1 cellular context compared by ENCODE assay signal in the genomic region with DNA sequence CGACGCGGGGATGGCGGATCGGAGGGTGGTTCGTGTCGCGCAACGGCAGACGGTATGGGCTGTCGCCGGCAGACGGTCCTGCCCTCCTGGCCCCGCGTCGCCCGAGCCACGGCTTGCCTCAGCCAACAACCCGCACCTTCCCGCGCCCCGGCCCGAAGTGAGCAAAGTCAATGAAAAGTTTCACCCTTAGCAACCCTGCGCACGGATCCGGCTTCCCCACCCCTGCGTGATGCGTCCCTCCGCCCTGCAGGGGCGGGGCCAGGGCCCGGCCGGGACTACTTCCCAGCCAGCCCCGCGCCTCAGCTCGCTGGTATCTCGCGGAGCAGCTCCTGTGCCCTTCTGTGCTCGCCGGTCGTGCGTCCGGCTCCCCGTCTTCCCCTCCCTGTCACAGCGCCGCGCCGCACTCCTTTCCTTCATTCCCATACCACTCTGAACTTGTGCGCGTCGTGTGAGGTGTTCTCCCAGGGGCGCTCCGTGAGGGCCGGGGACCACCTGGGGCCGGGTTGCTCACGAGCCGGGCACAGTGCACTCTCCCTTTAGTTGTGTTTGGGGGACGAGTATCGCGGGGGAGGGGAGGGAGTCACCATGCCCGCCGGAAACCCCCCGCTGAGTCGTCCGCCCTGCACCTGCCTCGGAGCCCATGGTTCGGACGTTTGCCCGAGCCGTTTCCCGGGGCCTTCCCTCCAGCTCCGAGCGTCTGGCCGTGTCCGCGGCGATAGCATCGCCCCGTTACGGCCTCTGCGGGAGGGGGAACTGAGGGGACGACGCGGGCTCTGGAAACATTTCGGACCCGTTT.
A peak's percentile ranks its signal among the peaks of the same experiment; 100 is the strongest.
TF ChIP-seq lines count a peak whose summit lies in the region.

Gene TOB2 (minus strand): TSS at position 163 of the 796 bp plus-strand sequence. CDS start 9,456 bp downstream, outside the sequence.

TF ChIP-seq in K562, 482 proteins besides CTCF, POLR2A, EP300 and RAD21 (continued from another document and continues in another):
- TF ChIP-seq, protein P1, sequence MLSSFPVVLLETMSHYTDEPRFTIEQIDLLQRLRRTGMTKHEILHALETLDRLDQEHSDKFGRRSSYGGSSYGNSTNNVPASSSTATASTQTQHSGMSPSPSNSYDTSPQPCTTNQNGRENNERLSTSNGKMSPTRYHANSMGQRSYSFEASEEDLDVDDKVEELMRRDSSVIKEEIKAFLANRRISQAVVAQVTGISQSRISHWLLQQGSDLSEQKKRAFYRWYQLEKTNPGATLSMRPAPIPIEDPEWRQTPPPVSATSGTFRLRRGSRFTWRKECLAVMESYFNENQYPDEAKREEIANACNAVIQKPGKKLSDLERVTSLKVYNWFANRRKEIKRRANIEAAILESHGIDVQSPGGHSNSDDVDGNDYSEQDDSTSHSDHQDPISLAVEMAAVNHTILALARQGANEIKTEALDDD (IDR thresholded peaks at IDR 0.05) = no peak
- no peak for TF ChIP-seq THRAP3 (IDR thresholded peaks at IDR 0.05; ENCODE audit: borderline replicate concordance)
- TF ChIP-seq, protein P2, sequence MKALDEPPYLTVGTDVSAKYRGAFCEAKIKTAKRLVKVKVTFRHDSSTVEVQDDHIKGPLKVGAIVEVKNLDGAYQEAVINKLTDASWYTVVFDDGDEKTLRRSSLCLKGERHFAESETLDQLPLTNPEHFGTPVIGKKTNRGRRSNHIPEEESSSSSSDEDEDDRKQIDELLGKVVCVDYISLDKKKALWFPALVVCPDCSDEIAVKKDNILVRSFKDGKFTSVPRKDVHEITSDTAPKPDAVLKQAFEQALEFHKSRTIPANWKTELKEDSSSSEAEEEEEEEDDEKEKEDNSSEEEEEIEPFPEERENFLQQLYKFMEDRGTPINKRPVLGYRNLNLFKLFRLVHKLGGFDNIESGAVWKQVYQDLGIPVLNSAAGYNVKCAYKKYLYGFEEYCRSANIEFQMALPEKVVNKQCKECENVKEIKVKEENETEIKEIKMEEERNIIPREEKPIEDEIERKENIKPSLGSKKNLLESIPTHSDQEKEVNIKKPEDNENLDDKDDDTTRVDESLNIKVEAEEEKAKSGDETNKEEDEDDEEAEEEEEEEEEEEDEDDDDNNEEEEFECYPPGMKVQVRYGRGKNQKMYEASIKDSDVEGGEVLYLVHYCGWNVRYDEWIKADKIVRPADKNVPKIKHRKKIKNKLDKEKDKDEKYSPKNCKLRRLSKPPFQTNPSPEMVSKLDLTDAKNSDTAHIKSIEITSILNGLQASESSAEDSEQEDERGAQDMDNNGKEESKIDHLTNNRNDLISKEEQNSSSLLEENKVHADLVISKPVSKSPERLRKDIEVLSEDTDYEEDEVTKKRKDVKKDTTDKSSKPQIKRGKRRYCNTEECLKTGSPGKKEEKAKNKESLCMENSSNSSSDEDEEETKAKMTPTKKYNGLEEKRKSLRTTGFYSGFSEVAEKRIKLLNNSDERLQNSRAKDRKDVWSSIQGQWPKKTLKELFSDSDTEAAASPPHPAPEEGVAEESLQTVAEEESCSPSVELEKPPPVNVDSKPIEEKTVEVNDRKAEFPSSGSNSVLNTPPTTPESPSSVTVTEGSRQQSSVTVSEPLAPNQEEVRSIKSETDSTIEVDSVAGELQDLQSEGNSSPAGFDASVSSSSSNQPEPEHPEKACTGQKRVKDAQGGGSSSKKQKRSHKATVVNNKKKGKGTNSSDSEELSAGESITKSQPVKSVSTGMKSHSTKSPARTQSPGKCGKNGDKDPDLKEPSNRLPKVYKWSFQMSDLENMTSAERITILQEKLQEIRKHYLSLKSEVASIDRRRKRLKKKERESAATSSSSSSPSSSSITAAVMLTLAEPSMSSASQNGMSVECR (CRISPR knock-in tag; IDR thresholded peaks at IDR 0.05) = peak; percentile 93
- TF ChIP-seq HEY1 (CRISPR knock-in tag; IDR thresholded peaks at IDR 0.05; ENCODE audit: borderline replicate concordance) = no peak
- TF ChIP-seq, protein P3, sequence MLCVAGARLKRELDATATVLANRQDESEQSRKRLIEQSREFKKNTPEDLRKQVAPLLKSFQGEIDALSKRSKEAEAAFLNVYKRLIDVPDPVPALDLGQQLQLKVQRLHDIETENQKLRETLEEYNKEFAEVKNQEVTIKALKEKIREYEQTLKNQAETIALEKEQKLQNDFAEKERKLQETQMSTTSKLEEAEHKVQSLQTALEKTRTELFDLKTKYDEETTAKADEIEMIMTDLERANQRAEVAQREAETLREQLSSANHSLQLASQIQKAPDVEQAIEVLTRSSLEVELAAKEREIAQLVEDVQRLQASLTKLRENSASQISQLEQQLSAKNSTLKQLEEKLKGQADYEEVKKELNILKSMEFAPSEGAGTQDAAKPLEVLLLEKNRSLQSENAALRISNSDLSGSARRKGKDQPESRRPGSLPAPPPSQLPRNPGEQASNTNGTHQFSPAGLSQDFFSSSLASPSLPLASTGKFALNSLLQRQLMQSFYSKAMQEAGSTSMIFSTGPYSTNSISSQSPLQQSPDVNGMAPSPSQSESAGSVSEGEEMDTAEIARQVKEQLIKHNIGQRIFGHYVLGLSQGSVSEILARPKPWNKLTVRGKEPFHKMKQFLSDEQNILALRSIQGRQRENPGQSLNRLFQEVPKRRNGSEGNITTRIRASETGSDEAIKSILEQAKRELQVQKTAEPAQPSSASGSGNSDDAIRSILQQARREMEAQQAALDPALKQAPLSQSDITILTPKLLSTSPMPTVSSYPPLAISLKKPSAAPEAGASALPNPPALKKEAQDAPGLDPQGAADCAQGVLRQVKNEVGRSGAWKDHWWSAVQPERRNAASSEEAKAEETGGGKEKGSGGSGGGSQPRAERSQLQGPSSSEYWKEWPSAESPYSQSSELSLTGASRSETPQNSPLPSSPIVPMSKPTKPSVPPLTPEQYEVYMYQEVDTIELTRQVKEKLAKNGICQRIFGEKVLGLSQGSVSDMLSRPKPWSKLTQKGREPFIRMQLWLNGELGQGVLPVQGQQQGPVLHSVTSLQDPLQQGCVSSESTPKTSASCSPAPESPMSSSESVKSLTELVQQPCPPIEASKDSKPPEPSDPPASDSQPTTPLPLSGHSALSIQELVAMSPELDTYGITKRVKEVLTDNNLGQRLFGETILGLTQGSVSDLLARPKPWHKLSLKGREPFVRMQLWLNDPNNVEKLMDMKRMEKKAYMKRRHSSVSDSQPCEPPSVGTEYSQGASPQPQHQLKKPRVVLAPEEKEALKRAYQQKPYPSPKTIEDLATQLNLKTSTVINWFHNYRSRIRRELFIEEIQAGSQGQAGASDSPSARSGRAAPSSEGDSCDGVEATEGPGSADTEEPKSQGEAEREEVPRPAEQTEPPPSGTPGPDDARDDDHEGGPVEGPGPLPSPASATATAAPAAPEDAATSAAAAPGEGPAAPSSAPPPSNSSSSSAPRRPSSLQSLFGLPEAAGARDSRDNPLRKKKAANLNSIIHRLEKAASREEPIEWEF (CRISPR knock-in tag; IDR thresholded peaks at IDR 0.05) = no peak
- TF ChIP-seq MBD2 (IDR thresholded peaks at IDR 0.05; ENCODE audit: borderline replicate concordance, low read depth) = peak; percentile 78
- peak; percentile 71; the same call in 1 of the 2 replicates for TF ChIP-seq ESRRA (IDR thresholded peaks at IDR 0.05; ENCODE audit: borderline replicate concordance, low read depth)
- TF ChIP-seq ERF (CRISPR knock-in tag; IDR thresholded peaks at IDR 0.05) = peak; percentile 42; the same call in 1 of the 2 replicates
- TF ChIP-seq JUNB (CRISPR knock-in tag; conservative IDR thresholded peaks at IDR 0.05) = no peak
- no peak for TF ChIP-seq RBM15 (IDR thresholded peaks at IDR 0.05; ENCODE audit: insufficient read depth, low read length)
- no peak; the same call in 1 of the 2 replicates for TF ChIP-seq TEAD4 (IDR thresholded peaks at IDR 0.05; ENCODE audit: low read length)
- TF ChIP-seq TEAD4 (CRISPR knock-in tag; IDR thresholded peaks at IDR 0.05; ENCODE audit: borderline replicate concordance) = 0 out of 2 replicates have a peak, but pooled peaks have one; percentile 27
- TF ChIP-seq, protein P4, sequence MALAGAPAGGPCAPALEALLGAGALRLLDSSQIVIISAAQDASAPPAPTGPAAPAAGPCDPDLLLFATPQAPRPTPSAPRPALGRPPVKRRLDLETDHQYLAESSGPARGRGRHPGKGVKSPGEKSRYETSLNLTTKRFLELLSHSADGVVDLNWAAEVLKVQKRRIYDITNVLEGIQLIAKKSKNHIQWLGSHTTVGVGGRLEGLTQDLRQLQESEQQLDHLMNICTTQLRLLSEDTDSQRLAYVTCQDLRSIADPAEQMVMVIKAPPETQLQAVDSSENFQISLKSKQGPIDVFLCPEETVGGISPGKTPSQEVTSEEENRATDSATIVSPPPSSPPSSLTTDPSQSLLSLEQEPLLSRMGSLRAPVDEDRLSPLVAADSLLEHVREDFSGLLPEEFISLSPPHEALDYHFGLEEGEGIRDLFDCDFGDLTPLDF (CRISPR knock-in tag; IDR thresholded peaks at IDR 0.05) = peak; percentile 83; the same call in 1 of the 2 replicates
- TF ChIP-seq ZNF253 (CRISPR knock-in tag; conservative IDR thresholded peaks at IDR 0.05) = no peak
- no peak; the same call in 1 of the 2 replicates for TF ChIP-seq PML (IDR thresholded peaks at IDR 0.05; ENCODE audit: low read length)
- TF ChIP-seq SMAD4 (CRISPR knock-in tag; conservative IDR thresholded peaks at IDR 0.05) = peak; percentile 58; the same call in 1 of the 2 replicates
- TF ChIP-seq RBM34 (IDR thresholded peaks at IDR 0.05; ENCODE audit: borderline replicate concordance, insufficient read depth, low read length) = no peak
- TF ChIP-seq ZNF77 (CRISPR knock-in tag; IDR thresholded peaks at IDR 0.05) = no peak
- peak; percentile 50 to 98; a peak in 3 of 4 replicates for TF ChIP-seq NONO (IDR thresholded peaks at IDR 0.05; ENCODE audit: low read depth in 2 of 2, low read length in 1 of 2)
- TF ChIP-seq, protein P5, sequence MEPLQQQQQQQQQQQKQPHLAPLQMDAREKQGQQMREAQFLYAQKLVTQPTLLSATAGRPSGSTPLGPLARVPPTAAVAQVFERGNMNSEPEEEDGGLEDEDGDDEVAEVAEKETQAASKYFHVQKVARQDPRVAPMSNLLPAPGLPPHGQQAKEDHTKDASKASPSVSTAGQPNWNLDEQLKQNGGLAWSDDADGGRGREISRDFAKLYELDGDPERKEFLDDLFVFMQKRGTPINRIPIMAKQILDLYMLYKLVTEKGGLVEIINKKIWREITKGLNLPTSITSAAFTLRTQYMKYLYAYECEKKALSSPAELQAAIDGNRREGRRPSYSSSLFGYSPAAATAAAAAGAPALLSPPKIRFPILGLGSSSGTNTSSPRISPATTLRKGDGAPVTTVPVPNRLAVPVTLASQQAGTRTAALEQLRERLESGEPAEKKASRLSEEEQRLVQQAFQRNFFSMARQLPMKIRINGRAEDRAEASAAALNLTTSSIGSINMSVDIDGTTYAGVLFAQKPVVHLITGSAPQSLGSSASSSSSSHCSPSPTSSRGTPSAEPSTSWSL (CRISPR knock-in tag; IDR thresholded peaks at IDR 0.05; ENCODE audit: borderline replicate concordance) = no peak
- TF ChIP-seq SETDB1 (IDR thresholded peaks at IDR 0.05; ENCODE audit: low read length) = no peak
- TF ChIP-seq REST (CRISPR knock-in tag; IDR thresholded peaks at IDR 0.05; ENCODE audit: low read depth) = no peak
- TF ChIP-seq, protein P6, sequence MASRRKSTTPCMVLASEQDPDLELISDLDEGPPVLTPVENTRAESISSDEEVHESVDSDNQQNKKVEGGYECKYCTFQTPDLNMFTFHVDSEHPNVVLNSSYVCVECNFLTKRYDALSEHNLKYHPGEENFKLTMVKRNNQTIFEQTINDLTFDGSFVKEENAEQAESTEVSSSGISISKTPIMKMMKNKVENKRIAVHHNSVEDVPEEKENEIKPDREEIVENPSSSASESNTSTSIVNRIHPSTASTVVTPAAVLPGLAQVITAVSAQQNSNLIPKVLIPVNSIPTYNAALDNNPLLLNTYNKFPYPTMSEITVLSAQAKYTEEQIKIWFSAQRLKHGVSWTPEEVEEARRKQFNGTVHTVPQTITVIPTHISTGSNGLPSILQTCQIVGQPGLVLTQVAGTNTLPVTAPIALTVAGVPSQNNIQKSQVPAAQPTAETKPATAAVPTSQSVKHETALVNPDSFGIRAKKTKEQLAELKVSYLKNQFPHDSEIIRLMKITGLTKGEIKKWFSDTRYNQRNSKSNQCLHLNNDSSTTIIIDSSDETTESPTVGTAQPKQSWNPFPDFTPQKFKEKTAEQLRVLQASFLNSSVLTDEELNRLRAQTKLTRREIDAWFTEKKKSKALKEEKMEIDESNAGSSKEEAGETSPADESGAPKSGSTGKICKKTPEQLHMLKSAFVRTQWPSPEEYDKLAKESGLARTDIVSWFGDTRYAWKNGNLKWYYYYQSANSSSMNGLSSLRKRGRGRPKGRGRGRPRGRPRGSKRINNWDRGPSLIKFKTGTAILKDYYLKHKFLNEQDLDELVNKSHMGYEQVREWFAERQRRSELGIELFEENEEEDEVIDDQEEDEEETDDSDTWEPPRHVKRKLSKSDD (conservative IDR thresholded peaks at IDR 0.05; ENCODE audit: low read length) = no peak; the same call in 1 of the 2 replicates
- no peak for TF ChIP-seq KAT2B (IDR thresholded peaks at IDR 0.05; ENCODE audit: low read depth, low read length)
- peak; percentile 97 for TF ChIP-seq TAF1 (IDR thresholded peaks at IDR 0.05; ENCODE audit: control insufficient read depth, extremely low read depth, insufficient read depth, low read length, severe bottlenecking)
- no peak for TF ChIP-seq ZSCAN32 (CRISPR knock-in tag; IDR thresholded peaks at IDR 0.05)
- TF ChIP-seq ZC3H8 (IDR thresholded peaks at IDR 0.05) = no peak
- TF ChIP-seq ZNF75A (CRISPR knock-in tag; IDR thresholded peaks at IDR 0.05) = no peak
- TF ChIP-seq, protein P7, sequence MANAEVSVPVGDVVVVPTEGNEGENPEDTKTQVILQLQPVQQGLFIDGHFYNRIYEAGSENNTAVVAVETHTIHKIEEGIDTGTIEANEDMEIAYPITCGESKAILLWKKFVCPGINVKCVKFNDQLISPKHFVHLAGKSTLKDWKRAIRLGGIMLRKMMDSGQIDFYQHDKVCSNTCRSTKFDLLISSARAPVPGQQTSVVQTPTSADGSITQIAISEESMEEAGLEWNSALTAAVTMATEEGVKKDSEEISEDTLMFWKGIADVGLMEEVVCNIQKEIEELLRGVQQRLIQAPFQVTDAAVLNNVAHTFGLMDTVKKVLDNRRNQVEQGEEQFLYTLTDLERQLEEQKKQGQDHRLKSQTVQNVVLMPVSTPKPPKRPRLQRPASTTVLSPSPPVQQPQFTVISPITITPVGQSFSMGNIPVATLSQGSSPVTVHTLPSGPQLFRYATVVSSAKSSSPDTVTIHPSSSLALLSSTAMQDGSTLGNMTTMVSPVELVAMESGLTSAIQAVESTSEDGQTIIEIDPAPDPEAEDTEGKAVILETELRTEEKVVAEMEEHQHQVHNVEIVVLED (CRISPR knock-in tag; IDR thresholded peaks at IDR 0.05) = peak; percentile 66
